ENCODE assay signal across 18 cellular contexts in the genomic region with DNA sequence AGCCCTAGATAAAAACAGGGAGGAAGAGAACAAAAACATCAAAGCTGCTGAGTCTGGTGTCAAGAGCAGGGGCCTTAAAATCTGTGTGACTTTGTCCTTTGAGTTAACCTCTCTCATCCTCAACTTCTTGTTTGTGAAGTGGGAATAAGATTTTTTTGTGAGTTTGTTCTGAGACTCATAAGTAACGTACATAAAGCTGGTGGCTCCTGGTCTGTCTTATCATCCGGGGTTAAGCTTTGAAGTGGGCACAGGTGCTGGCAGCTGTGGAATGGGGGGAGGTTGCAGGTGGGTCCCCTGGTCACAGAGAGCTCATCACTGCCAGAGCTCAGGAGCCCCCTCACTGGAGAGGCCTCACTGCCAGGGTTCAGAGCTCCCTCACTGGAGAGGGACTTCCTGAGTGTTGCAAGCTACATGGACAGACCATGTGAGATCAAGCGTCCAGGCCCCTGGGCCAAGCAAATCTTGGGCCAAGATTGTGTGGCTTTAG.
DNase-seq lines count a peak whose midpoint lies in the region; ATAC-seq and TF ChIP-seq lines count a peak whose summit lies in the region.
"Had no signal": no experiment of that assay in that cellular context is flagged by ENCODE, and none has a peak within 500 bp of the region (broad histone marks: within the 10 kb centered on the region; RNA-seq: fewer than 3 reads in every experiment).

No MANE protein-coding gene starts in this region.

- 25% methylated on average over 3 of the region's 3 CpGs for WGBS in thymus

- no peaks in the 10 kb centered on the region for H3K27me3 Mint-ChIP-seq in activated naive CD8-positive, alpha-beta T cell
- H3K27me3 Mint-ChIP-seq in activated naive CD8-positive, alpha-beta T cell treated with anti-CD3 and anti-CD28 coated beads, Interleukin-2, amount 50 U/mL, for 24 hours = no peaks in the 10 kb centered on the region
- H3K27me3 Mint-ChIP-seq in activated naive CD8-positive, alpha-beta T cell treated with anti-CD3 and anti-CD28 coated beads, Interleukin-2, amount 10 ng/mL, durations not matched to agents 7 days and 5 days = no peaks in the 10 kb centered on the region

- H3K4me3 Mint-ChIP-seq in activated naive CD8-positive, alpha-beta T cell = peak overlapping the region; percentile 17
- no peak overlapping the region for H3K4me3 Mint-ChIP-seq in activated naive CD8-positive, alpha-beta T cell treated with anti-CD3 and anti-CD28 coated beads, Interleukin-2, amount 50 U/mL, for 24 hours
- peak overlapping the region; percentile 71 for H3K4me3 Mint-ChIP-seq in activated naive CD8-positive, alpha-beta T cell treated with anti-CD3 and anti-CD28 coated beads, Interleukin-2, amount 10 ng/mL, durations not matched to agents 7 days and 5 days

- H4K20me1 ChIP-seq in Loucy (ENCODE audit: insufficient read depth, low read length, poor library complexity, severe bottlenecking) = no peaks in the 10 kb centered on the region

- no peaks in the 10 kb centered on the region for H3F3A ChIP-seq in Loucy (ENCODE audit: low read depth)

- TF ChIP-seq CTCF in Loucy (conservative IDR thresholded peaks at IDR 0.05; ENCODE audit: low read length) = no peak

- H2AFZ ChIP-seq in Loucy (ENCODE audit: low read length) = peak overlapping the region; percentile 26; the same call in 1 of the 2 replicates

- POLR2A ChIA-PET in activated naive CD8-positive, alpha-beta T cell treated with anti-CD3 and anti-CD28 coated beads, Interleukin-2, amount 10 ng/mL, durations not matched to agents 7 days and 5 days (lab: Charles Lee) = interaction anchor here (0.8 to 2.3 kb wide), 5 partner anchors 8 to 174 kb away, joined by 3 to 11 read pairs (median 4); a partner anchor contains a TSS

- no peaks in the 10 kb centered on the region for H3K79me2 ChIP-seq in Loucy (ENCODE audit: insufficient read depth, low read length)

- peak overlapping the region; percentile 70 for H3K27ac ChIP-seq in thymus (ENCODE audit: low read depth)
- H3K27ac ChIP-seq: KMS-11, uterus had no signal

- peaks cover 44% of the 10 kb centered on the region for H3K4me1 Mint-ChIP-seq in activated naive CD8-positive, alpha-beta T cell (ENCODE audit: low read depth)
- peaks cover 29% of the 10 kb centered on the region for H3K4me1 Mint-ChIP-seq in activated naive CD8-positive, alpha-beta T cell treated with anti-CD3 and anti-CD28 coated beads, Interleukin-2, amount 50 U/mL, for 24 hours
- peaks cover 44% of the 10 kb centered on the region for H3K4me1 Mint-ChIP-seq in activated naive CD8-positive, alpha-beta T cell treated with anti-CD3 and anti-CD28 coated beads, Interleukin-2, amount 10 ng/mL, durations not matched to agents 7 days and 5 days

- H3K36me3 Mint-ChIP-seq in activated naive CD8-positive, alpha-beta T cell = no peaks in the 10 kb centered on the region
- H3K36me3 Mint-ChIP-seq in activated naive CD8-positive, alpha-beta T cell treated with anti-CD3 and anti-CD28 coated beads, Interleukin-2, amount 50 U/mL, for 24 hours (ENCODE audit: low read depth) = no peaks in the 10 kb centered on the region
- H3K36me3 Mint-ChIP-seq in activated naive CD8-positive, alpha-beta T cell treated with anti-CD3 and anti-CD28 coated beads, Interleukin-2, amount 10 ng/mL, durations not matched to agents 7 days and 5 days = no peaks in the 10 kb centered on the region

- no peak for ATAC-seq in activated naive CD8-positive, alpha-beta T cell treated with anti-CD3 and anti-CD28 coated beads, Interleukin-2, amount 50 U/mL, for 24 hours
- ATAC-seq in activated naive CD8-positive, alpha-beta T cell treated with anti-CD3 and anti-CD28 coated beads, Interleukin-2, amount 10 ng/mL, durations not matched to agents 7 days and 5 days (ENCODE audit: low read depth) = no peak
- no peak for ATAC-seq in GM19397 (IDR thresholded peaks at IDR 0.05; ENCODE audit: unreplicated experiment)
- ATAC-seq: sciatic nerve had no signal

- H3K36me3 ChIP-seq in Loucy (ENCODE audit: insufficient read depth, low read length) = no peaks in the 10 kb centered on the region
- no peaks in the 10 kb centered on the region for H3K36me3 ChIP-seq in thymus (ENCODE audit: control insufficient read depth, insufficient read depth)
- H3K36me3 ChIP-seq: uterus had no signal

- peak overlapping the region; percentile 63 for H3K4me2 ChIP-seq in Loucy (ENCODE audit: low read depth, low read length, poor library complexity, severe bottlenecking)
- H3K4me2 ChIP-seq: KMS-11 had no signal

- H3K9me3 ChIP-seq in Loucy (ENCODE audit: insufficient read depth, low read depth, low read length) (no peaks in the 10 kb centered on the region), thymus (ENCODE audit: control insufficient read depth) (no peaks in the 10 kb centered on the region)
- H3K9me3 ChIP-seq: uterus had no signal

- H3K9me2 ChIP-seq in Loucy (replicated peaks; ENCODE audit: low read depth, low read length) = no peaks in the 10 kb centered on the region

- peak overlapping the region; percentile 28 for H3K27ac Mint-ChIP-seq in activated naive CD8-positive, alpha-beta T cell
- no peak overlapping the region for H3K27ac Mint-ChIP-seq in activated naive CD8-positive, alpha-beta T cell treated with anti-CD3 and anti-CD28 coated beads, Interleukin-2, amount 50 U/mL, for 24 hours
- H3K27ac Mint-ChIP-seq in activated naive CD8-positive, alpha-beta T cell treated with anti-CD3 and anti-CD28 coated beads, Interleukin-2, amount 10 ng/mL, durations not matched to agents 7 days and 5 days = peak overlapping the region; percentile 93

- H3K27me3 ChIP-seq in Loucy (ENCODE audit: insufficient read depth, low read length, poor library complexity, severe bottlenecking) (no peaks in the 10 kb centered on the region), thymus (ENCODE audit: control insufficient read depth, insufficient read depth) (no peaks in the 10 kb centered on the region)
- H3K27me3 ChIP-seq: uterus had no signal

- no peak for DNase-seq in activated naive CD8-positive, alpha-beta T cell treated with anti-CD3 and anti-CD28 coated beads, Interleukin-2, amount 50 U/mL, for 24 hours
- peak; percentile 42 for DNase-seq in activated naive CD8-positive, alpha-beta T cell treated with anti-CD3 and anti-CD28 coated beads, Interleukin-2, amount 10 ng/mL, durations not matched to agents 7 days and 5 days
- no peak for DNase-seq in stimulated activated CD4-positive, alpha-beta T cell treated with anti-CD3 and anti-CD28 coated beads, Interleukin-4, amount 100 ng/mL, for 24 hours
- no peak for DNase-seq in amygdala (lab: John Stamatoyannopoulos, UW)
- DNase-seq: amniotic stem cell; effector CD4-positive, alpha-beta T cell; glutamatergic neuron; NCI-H1105; NCI-H2107; NCI-H524 treated with DMSO at 0.1 percent for 48 hours; Right ventricle myocardium superior; uterus had no signal

- H3K4me1 ChIP-seq in Loucy (ENCODE audit: insufficient read depth, low read length, poor library complexity, severe bottlenecking) (peaks cover 28% of the 10 kb centered on the region), thymus (ENCODE audit: control insufficient read depth, insufficient read depth, low read length) (peaks cover 18% of the 10 kb centered on the region)
- H3K4me1 ChIP-seq: uterus had no signal

- H3K4me3 ChIP-seq in Loucy (ENCODE audit: low read length, poor library complexity, severe bottlenecking) (no peak overlapping the region), thymus (ENCODE audit: low read length) (no peak overlapping the region)
- H3K4me3 ChIP-seq: uterus had no signal

- H3K9me3 Mint-ChIP-seq in activated naive CD8-positive, alpha-beta T cell (ENCODE audit: low read depth) = no peaks in the 10 kb centered on the region
- H3K9me3 Mint-ChIP-seq in activated naive CD8-positive, alpha-beta T cell treated with anti-CD3 and anti-CD28 coated beads, Interleukin-2, amount 50 U/mL, for 24 hours = no peaks in the 10 kb centered on the region
- no peaks in the 10 kb centered on the region for H3K9me3 Mint-ChIP-seq in activated naive CD8-positive, alpha-beta T cell treated with anti-CD3 and anti-CD28 coated beads, Interleukin-2, amount 10 ng/mL, durations not matched to agents 7 days and 5 days

- H3K9ac ChIP-seq in Loucy (ENCODE audit: low read depth, low read length, poor library complexity, severe bottlenecking) = peak overlapping the region; percentile 32
- H3K9ac ChIP-seq: KMS-11 had no signal
